In genomic region chr14:34537677-34538009, GRCh38 we compare ENCODE assay signal across 11 cellular contexts. TPM values are rescaled to one million over a fixed set of nuclear protein-coding genes. Genes with fewer than 3 reads are reported as not detected.
DNase-seq lines count a peak whose midpoint lies in the region; ATAC-seq and TF ChIP-seq lines count a peak whose summit lies in the region.
"Had no signal": no experiment of that assay in that cellular context is flagged by ENCODE, and none has a peak within 500 bp of the region (broad histone marks: within the 10 kb centered on the region; RNA-seq: fewer than 3 reads in every experiment).

No MANE protein-coding gene starts in this region.

- peaks cover 7% of the 10 kb centered on the region for H3K79me1 ChIP-seq in trophoblast cell (ENCODE audit: low read length)

- no peak overlapping the region for H3K4ac ChIP-seq in trophoblast cell (ENCODE audit: low read depth, low read length)

- peaks cover 42% of the 10 kb centered on the region for H3K4me1 Mint-ChIP-seq in CD8-positive, alpha-beta T cell (ENCODE audit: low read depth)
- H3K4me1 Mint-ChIP-seq in endodermal cell = peaks cover 5% of the 10 kb centered on the region

- no peak overlapping the region for H4K8ac ChIP-seq in trophoblast cell (ENCODE audit: low read depth, low read length)

- H3K36me3 ChIP-seq in CD8-positive, alpha-beta T cell (ENCODE audit: insufficient read depth, low read length) = peaks cover 14% of the 10 kb centered on the region
- H3K36me3 ChIP-seq in PC-9 (ENCODE audit: low read depth) (no peaks in the 10 kb centered on the region), endodermal cell (ENCODE audit: control insufficient read depth, insufficient read depth, low read length) (peaks cover 29% of the 10 kb centered on the region), trophoblast cell (ENCODE audit: control insufficient read depth in 1 of 2, insufficient read depth in 2 of 2, low read length in 2 of 2) (peaks cover 8 to 17% of the 10 kb centered on the region in 2 experiments)

- 97 to 100% methylated on average over 2 to 3 of the region's 4 CpGs for WGBS in endodermal cell (ENCODE audit: insufficient coverage in 1 of 2, insufficient read length in 1 of 2), 2 experiments
- no CpG with 5 or more reads among the region's 4 CpGs for WGBS in trophoblast cell (ENCODE audit: extremely low coverage, insufficient coverage, insufficient read length)

- H3K4me3 ChIP-seq in CD8-positive, alpha-beta T cell (ENCODE audit: low read depth, low read length) = no peak overlapping the region
- H3K4me3 ChIP-seq in PC-9 (no peak overlapping the region), endodermal cell (ENCODE audit: low read length) (peak overlapping the region; percentile 100), trophoblast cell (ENCODE audit: low read depth, low read length) (no peak overlapping the region)

- no peak overlapping the region for H3K27ac Mint-ChIP-seq in CD8-positive, alpha-beta T cell
- H3K27ac Mint-ChIP-seq in endodermal cell = peak overlapping the region; percentile 17

- no peaks in the 10 kb centered on the region for H3K9me3 ChIP-seq in CD8-positive, alpha-beta T cell (ENCODE audit: low read length)
- H3K9me3 ChIP-seq in PC-9 (ENCODE audit: insufficient read depth, low read depth) = no peaks in the 10 kb centered on the region
- H3K9me3 ChIP-seq in endodermal cell (ENCODE audit: control insufficient read depth, low read length) = no peaks in the 10 kb centered on the region
- H3K9me3 ChIP-seq in trophoblast cell (ENCODE audit: insufficient read depth, low read depth, low read length) = no peaks in the 10 kb centered on the region

- POLR2A ChIA-PET in CD8-positive, alpha-beta T cell (lab: Charles Lee) = no interaction called here
- POLR2A ChIA-PET in PC-9 (lab: Charles Lee; ENCODE audit: unreplicated experiment) = no interaction called here

- intact Hi-C loops in CD8-positive, alpha-beta T cell (cut with DNase I, micrococcal nuclease) = loop anchor here (5.0 to 10.0 kb wide), 9 partner anchors 35 to 1287 kb away; partner anchors contain the start of genes PPP2R3C (in 2 of the 2), PRORP (in 2 of the 2), SNX6 (in 2 of the 2) and SPTSSA (in 2 of the 2)
- intact Hi-C loops in PC-9 (cut with micrococcal nuclease; ENCODE audit: unreplicated experiment) = no loop called here

- H4K91ac ChIP-seq in trophoblast cell (ENCODE audit: low read depth, low read length) = no peak overlapping the region

- no peaks in the 10 kb centered on the region for H3K27me3 ChIP-seq in CD8-positive, alpha-beta T cell (ENCODE audit: insufficient read depth, low read length)
- H3K27me3 ChIP-seq in PC-9 (ENCODE audit: insufficient read depth, low read depth) (no peaks in the 10 kb centered on the region), endodermal cell (ENCODE audit: control insufficient read depth, insufficient read depth, low read length, poor library complexity, severe bottlenecking) (no peaks in the 10 kb centered on the region), trophoblast cell (ENCODE audit: insufficient read depth, low read length) (no peaks in the 10 kb centered on the region)

- no peak overlapping the region for H3K18ac ChIP-seq in trophoblast cell (ENCODE audit: low read length)

- CTCF ChIA-PET in CD8-positive, alpha-beta T cell (lab: Charles Lee) = no interaction called here
- CTCF ChIA-PET in PC-9 (lab: Charles Lee) = no interaction called here

- H3K4me2 ChIP-seq in PC-9 (peak overlapping the region; percentile 96), trophoblast cell (ENCODE audit: low read length) (peak overlapping the region; percentile 43)

- H3K9me2 ChIP-seq in PC-9 (ENCODE audit: insufficient read depth) = no peaks in the 10 kb centered on the region

- H2AK5ac ChIP-seq in trophoblast cell (ENCODE audit: low read length) = no peak overlapping the region

- no peaks in the 10 kb centered on the region for H3F3A ChIP-seq in PC-9 (ENCODE audit: insufficient read depth, low read depth)

- no peak overlapping the region for H3K14ac ChIP-seq in trophoblast cell (ENCODE audit: low read length)

- DNase-seq in CD8-positive, alpha-beta T cell = no peak
- DNase-seq in PC-9 (no peak), endodermal cell (no peak), trophoblast cell (no peak), DMS 273 (lab: John Stamatoyannopoulos, UW; ENCODE audit: unreplicated experiment) (no peak), dedifferentiated amniotic fluid mesenchymal stem cell (ENCODE audit: extremely low spot score) (no peak)
- DNase-seq in stimulated activated naive CD4-positive, alpha-beta T cell treated with Interleukin-2 at 50 U/mL for 16 hours (lab: John Stamatoyannopoulos, UW) = no peak
- DNase-seq: hypothalamus, NCI-H446 had no signal

- H3K9me3 Mint-ChIP-seq in CD8-positive, alpha-beta T cell = no peaks in the 10 kb centered on the region
- H3K9me3 Mint-ChIP-seq in endodermal cell = no peaks in the 10 kb centered on the region

- H3K9ac ChIP-seq in endodermal cell (ENCODE audit: extremely low read depth, low read length, poor library complexity, severe bottlenecking) (no peak overlapping the region), trophoblast cell (ENCODE audit: low read length) (no peak overlapping the region)

- H2BK12ac ChIP-seq in trophoblast cell (ENCODE audit: low read length) = no peak overlapping the region

- ATAC-seq in CD8-positive, alpha-beta T cell = no peak
- no peak for ATAC-seq in GM21526 (IDR thresholded peaks at IDR 0.05; ENCODE audit: low FRiP score, unreplicated experiment)
- ATAC-seq: Right ventricle myocardium inferior had no signal

- BruUV-seq in PC-9 (replicated peaks; lab: Mats Ljungman, UMichigan) = no TSS peak

- no peaks in the 10 kb centered on the region for H3K27me3 Mint-ChIP-seq in CD8-positive, alpha-beta T cell (ENCODE audit: low read depth)
- H3K27me3 Mint-ChIP-seq in endodermal cell (ENCODE audit: insufficient read depth) = no peaks in the 10 kb centered on the region

- no peak overlapping the region for H2BK120ac ChIP-seq in trophoblast cell (ENCODE audit: insufficient read depth, low read length, poor library complexity)

- H4K20me1 ChIP-seq in PC-9 (ENCODE audit: insufficient read depth) = no peaks in the 10 kb centered on the region

- peaks cover 33% of the 10 kb centered on the region for H3K36me3 Mint-ChIP-seq in CD8-positive, alpha-beta T cell
- peaks cover 17% of the 10 kb centered on the region for H3K36me3 Mint-ChIP-seq in endodermal cell (ENCODE audit: low read depth)

- H3K4me3 Mint-ChIP-seq in CD8-positive, alpha-beta T cell = peak overlapping the region; percentile 65
- peak overlapping the region; percentile 91 for H3K4me3 Mint-ChIP-seq in endodermal cell

- H4K12ac ChIP-seq in trophoblast cell (ENCODE audit: low read depth, low read length) = no peak overlapping the region

- TF ChIP-seq CTCF in CD8-positive, alpha-beta T cell (IDR thresholded peaks at IDR 0.05) = no peak
- no peak for TF ChIP-seq CTCF in PC-9 (conservative IDR thresholded peaks at IDR 0.05)
- TF ChIP-seq CTCF in endodermal cell (conservative IDR thresholded peaks at IDR 0.05) = no peak

- no peak overlapping the region for H3K27ac ChIP-seq in CD8-positive, alpha-beta T cell (ENCODE audit: low read depth, low read length)
- H3K27ac ChIP-seq in PC-9 (no peak overlapping the region), endodermal cell (ENCODE audit: low read depth, low read length) (no peak overlapping the region), trophoblast cell (ENCODE audit: low read depth, low read length) (peak overlapping the region; percentile 57)

- H2BK5ac ChIP-seq in trophoblast cell (ENCODE audit: low read depth, low read length, poor library complexity) = no peak overlapping the region

- H3K23ac ChIP-seq in trophoblast cell (ENCODE audit: low read length) = no peak overlapping the region

- peaks cover 16% of the 10 kb centered on the region for H3K4me1 ChIP-seq in CD8-positive, alpha-beta T cell (ENCODE audit: insufficient read depth, low read length)
- H3K4me1 ChIP-seq in PC-9 (replicated peaks; ENCODE audit: insufficient read depth) (no peaks in the 10 kb centered on the region), endodermal cell (ENCODE audit: control insufficient read depth, insufficient read depth, low read length) (no peaks in the 10 kb centered on the region), trophoblast cell (ENCODE audit: control insufficient read depth in 1 of 2, insufficient read depth in 2 of 2, low read length in 2 of 2) (peaks cover 8 to 14% of the 10 kb centered on the region in 2 experiments)

- H3K79me2 ChIP-seq in PC-9 (ENCODE audit: low read depth) (peaks cover 23% of the 10 kb centered on the region), trophoblast cell (ENCODE audit: control insufficient read depth, insufficient read depth, low read length, poor library complexity) (peaks cover 7% of the 10 kb centered on the region)

- H2AFZ ChIP-seq in PC-9 = no peak overlapping the region
- no peak overlapping the region for H2AFZ ChIP-seq in trophoblast cell (ENCODE audit: insufficient read depth, low read length, poor library complexity)

RNA-seq across cellular contexts. Expression of gene EAPP, which starts 1.9 kb away (rescaled TPM):
- total RNA-seq in CD8-positive, alpha-beta T cell = 10 to 100 TPM; 91.0 to 91.4 TPM
- total RNA-seq in PC-9 (2021) = 23.2 and 27.2 TPM in 2 replicates
- total RNA-seq in endodermal cell = 10 to 100 TPM; 34.7 to 38.6 TPM
- 46.6 TPM for polyA plus RNA-seq in endodermal cell (2013, experiment 1 of 2)
- polyA plus RNA-seq in endodermal cell (2013, experiment 2 of 2) = 42.3 TPM
- 42.4 and 42.7 TPM in 2 replicates for polyA plus RNA-seq in trophoblast cell (2013)
